30 cellular contexts compared by ENCODE assay signal in the genomic region with DNA sequence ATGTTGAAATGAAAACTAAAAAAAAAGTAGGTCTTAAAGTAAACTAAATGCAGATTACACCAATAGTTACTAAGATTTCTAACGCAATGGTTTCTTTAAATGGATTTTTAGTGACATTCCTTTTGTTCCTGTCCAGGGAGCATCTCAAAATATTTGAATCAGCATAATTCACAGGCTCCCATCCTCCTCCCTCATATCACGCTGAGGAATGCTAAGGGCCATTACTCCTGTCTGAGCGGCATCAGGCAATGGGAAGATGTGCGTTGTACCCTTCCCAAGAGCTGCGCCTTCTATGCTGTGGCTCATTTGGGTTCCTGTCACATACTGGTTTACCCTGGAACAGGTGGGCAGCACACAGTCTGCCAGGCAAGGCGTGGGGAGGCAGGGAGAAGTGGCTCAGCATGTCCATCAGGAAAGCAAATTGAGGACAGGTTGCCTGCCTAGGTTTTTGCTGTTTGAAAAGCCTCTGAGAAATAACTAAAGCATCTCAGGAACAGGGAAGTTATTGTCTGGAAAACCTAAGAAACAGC.
DNase-seq lines count a peak whose midpoint lies in the region; ATAC-seq, FAIRE-seq and TF ChIP-seq lines count a peak whose summit lies in the region.
"Had no signal": no experiment of that assay in that cellular context is flagged by ENCODE, and none has a peak within 500 bp of the region (broad histone marks: within the 10 kb centered on the region; RNA-seq: fewer than 3 reads in every experiment).

No MANE protein-coding gene starts in this region.

- H4K91ac ChIP-seq in trophoblast cell (ENCODE audit: low read depth, low read length), result peak overlapping the region; percentile 33

- no peak overlapping the region for H2AFZ ChIP-seq in HepG2 (ENCODE audit: low read length)
- no peak overlapping the region for H2AFZ ChIP-seq in trophoblast cell (ENCODE audit: insufficient read depth, low read length, poor library complexity)

- peak overlapping the region; percentile 5 for H3K4ac ChIP-seq in trophoblast cell (ENCODE audit: low read depth, low read length)

- DNase-seq in Caco-2 (no peak), HepG2 (ENCODE audit: low spot score) (no peak), trophoblast cell (peak in 1 of 2 donors; percentile 63), Right ventricle myocardium superior (no peak), SHP77 treated with DMSO at 0.1 percent for 48 hours (lab: John Stamatoyannopoulos, UW) (no peak)
- no peak for DNase-seq in activated CD4-positive, alpha-beta memory T cell treated with anti-CD3 and anti-CD28 coated beads for 36 hours
- DNase-seq in activated effector memory CD4-positive, alpha-beta T cell treated with Interleukin-2 at 50 U/mL for 16 hours, result no peak
- DNase-seq: 8988T; AML-193; CD4-positive, alpha-beta T cell; DMS53; GOT3; HFFc6; MM.1S; NCI-H1048; NCI-H1694; NCI-H226; NCI-H510A; NCI-H69; SIG-M5 had no signal

- over 99% methylated on average over 6 of the region's 6 CpGs for WGBS in HepG2 (ENCODE audit: low lambda C conversion rate)
- no CpG with 5 or more reads among the region's 6 CpGs for WGBS in trophoblast cell (ENCODE audit: extremely low coverage, insufficient coverage, insufficient read length)

- H4K8ac ChIP-seq in trophoblast cell (ENCODE audit: low read depth, low read length), result no peak overlapping the region

- H3K36me3 Mint-ChIP-seq in Caco-2 (ENCODE audit: insufficient read depth, unreplicated experiment), result peaks cover 71% of the 10 kb centered on the region
- no peaks in the 10 kb centered on the region for H3K36me3 Mint-ChIP-seq in activated CD4-positive, alpha-beta memory T cell treated with anti-CD3 and anti-CD28 coated beads for 36 hours

- peaks cover 32% of the 10 kb centered on the region for H3K79me1 ChIP-seq in trophoblast cell (ENCODE audit: low read length)

- in situ Hi-C loops in HepG2 (cut with HindIII; ENCODE audit: extremely low pct_ligation_motif_present, low pct_unique_long_range_greater_than_20kb), result no loop called here

- no peaks in the 10 kb centered on the region for H3K27me3 Mint-ChIP-seq in Caco-2 (ENCODE audit: insufficient read depth, unreplicated experiment)
- peaks cover 16% of the 10 kb centered on the region for H3K27me3 Mint-ChIP-seq in activated CD4-positive, alpha-beta memory T cell treated with anti-CD3 and anti-CD28 coated beads for 36 hours

- no peak for TF ChIP-seq RAD21 in HepG2 (CRISPR knock-in tag; IDR thresholded peaks at IDR 0.05)

- intact Hi-C loops in Caco-2 (cut with micrococcal nuclease; ENCODE audit: unreplicated experiment) (loop anchor here (1.0 to 2.0 kb wide), 2 partner anchors 18 to 87 kb away; no protein-coding TSS in a partner anchor), HepG2 (cut with micrococcal nuclease; ENCODE audit: unreplicated experiment) (loop anchor here (5.0 kb wide), 3 partner anchors 34 to 74 kb away; no protein-coding TSS in a partner anchor), Right ventricle myocardium superior (cut with DNase I) (no loop called here)
- intact Hi-C loops in activated CD4-positive, alpha-beta memory T cell treated with anti-CD3 and anti-CD28 coated beads for 36 hours (cut with micrococcal nuclease), result no loop called here

- no peak for TF ChIP-seq POLR2A in HepG2 (IDR thresholded peaks at IDR 0.05; ENCODE audit: insufficient read depth in 1 of 2, low read depth in 2 of 2, low read length in 2 of 2)

- POLR2A ChIA-PET in Caco-2 (lab: Charles Lee), result interaction anchor here (0.6 kb wide), 1 partner anchor 46 kb away, joined by 3 read pairs; no protein-coding TSS in a partner anchor
- POLR2A ChIA-PET in HepG2 (lab: Yijun Ruan, JAX), result no interaction called here
- POLR2A ChIA-PET in activated CD4-positive, alpha-beta memory T cell treated with anti-CD3 and anti-CD28 coated beads for 36 hours (lab: Charles Lee), result no interaction called here

- BruUV-seq in Caco-2 (replicated peaks; lab: Mats Ljungman, UMichigan), result no TSS peak
- no TSS peak for BruUV-seq in HepG2 (replicated peaks; lab: Mats Ljungman, UMichigan)

- H3K9me3 Mint-ChIP-seq in Caco-2 (ENCODE audit: unreplicated experiment), result no peaks in the 10 kb centered on the region
- H3K9me3 Mint-ChIP-seq in activated CD4-positive, alpha-beta memory T cell treated with anti-CD3 and anti-CD28 coated beads for 36 hours, result no peaks in the 10 kb centered on the region
- H3K9me3 Mint-ChIP-seq: CD4-positive, alpha-beta T cell; HFFc6 had no signal

- H3K4me2 ChIP-seq in HepG2 (ENCODE audit: low read depth, low read length), result no peak overlapping the region
- H3K4me2 ChIP-seq in trophoblast cell (ENCODE audit: low read length), result no peak overlapping the region
- H3K4me2 ChIP-seq: BLaER1 treated with 17β-estradiol and CSF1 and Interleukin-3, amounts not matched to agents 10 nM and 100 nM; KMS-11 had no signal

- H3K23ac ChIP-seq in trophoblast cell (ENCODE audit: low read length), result no peak overlapping the region

- H2AK5ac ChIP-seq in trophoblast cell (ENCODE audit: low read length), result peak overlapping the region; percentile 85

- H3K4me3 Mint-ChIP-seq in Caco-2 (ENCODE audit: unreplicated experiment), result no peak overlapping the region
- H3K4me3 Mint-ChIP-seq in activated CD4-positive, alpha-beta memory T cell treated with anti-CD3 and anti-CD28 coated beads for 36 hours, result no peak overlapping the region
- H3K4me3 Mint-ChIP-seq: CD4-positive, alpha-beta T cell; HFFc6 had no signal

- H2BK12ac ChIP-seq in trophoblast cell (ENCODE audit: low read length), result peak overlapping the region; percentile 4

- H3K9ac ChIP-seq in HepG2 (ENCODE audit: insufficient read depth, low read depth, low read length) (no peak overlapping the region), trophoblast cell (ENCODE audit: low read length) (no peak overlapping the region)
- H3K9ac ChIP-seq: BLaER1 treated with 17β-estradiol and CSF1 and Interleukin-3, amounts not matched to agents 10 nM and 100 nM; KMS-11 had no signal

- H3K27ac ChIP-seq in HepG2 (ENCODE audit: extremely low read length, insufficient read depth, low read length) (no peak overlapping the region), trophoblast cell (ENCODE audit: low read depth, low read length) (peak overlapping the region; percentile 48)
- H3K27ac ChIP-seq: BLaER1 treated with 17β-estradiol and CSF1 and Interleukin-3, amounts not matched to agents 10 nM and 100 nM; KMS-11; RWPE1; SK-N-MC had no signal

- CTCF ChIA-PET in Caco-2 (lab: Charles Lee), result interaction anchor here (0.7 to 1.1 kb wide), 5 partner anchors 9 to 86 kb away, joined by 3 to 5 read pairs (median 4); no protein-coding TSS in a partner anchor
- CTCF ChIA-PET in HepG2 (lab: Yijun Ruan, JAX; ENCODE audit: low intra/inter-chr PET ratio, low total read pairs), result no interaction called here
- CTCF ChIA-PET in activated CD4-positive, alpha-beta memory T cell treated with anti-CD3 and anti-CD28 coated beads for 36 hours (lab: Charles Lee), result no interaction called here

- H3K4me1 Mint-ChIP-seq in Caco-2 (ENCODE audit: low read depth, unreplicated experiment), result peaks cover 66% of the 10 kb centered on the region
- peaks cover 8% of the 10 kb centered on the region for H3K4me1 Mint-ChIP-seq in activated CD4-positive, alpha-beta memory T cell treated with anti-CD3 and anti-CD28 coated beads for 36 hours (ENCODE audit: low read depth)

- no peaks in the 10 kb centered on the region for H4K20me1 ChIP-seq in HepG2 (ENCODE audit: insufficient read depth, low read length)
- H4K20me1 ChIP-seq: BLaER1 treated with 17β-estradiol and CSF1 and Interleukin-3, amounts not matched to agents 10 nM and 100 nM had no signal

- H3K4me3 ChIP-seq in Caco-2 (ENCODE audit: low read depth, low read length) (no peak overlapping the region), HepG2 (replicated peaks in 1 of 3; ENCODE audit: insufficient read depth in 1 of 3, low read depth in 2 of 3, low read length in 3 of 3) (no peak overlapping the region), trophoblast cell (ENCODE audit: low read depth, low read length) (peak overlapping the region; percentile 42)
- H3K4me3 ChIP-seq: BLaER1 treated with 17β-estradiol and CSF1 and Interleukin-3, amounts not matched to agents 10 nM and 100 nM; GM12878; HAP-1; SK-N-MC had no signal

- H2BK120ac ChIP-seq in trophoblast cell (ENCODE audit: insufficient read depth, low read length, poor library complexity), result no peak overlapping the region

- TF ChIP-seq EP300 in HepG2 (IDR thresholded peaks at IDR 0.05; ENCODE audit: low read depth in 2 of 2, low read length in 2 of 2), result no peak
- TF ChIP-seq EP300 in HepG2 (CRISPR knock-in tag; IDR thresholded peaks at IDR 0.05; ENCODE audit: borderline replicate concordance), result no peak

- peak overlapping the region; percentile 10 for H2BK5ac ChIP-seq in trophoblast cell (ENCODE audit: low read depth, low read length, poor library complexity)

- H3K4me1 ChIP-seq in Caco-2 (peaks cover 85% of the 10 kb centered on the region), HepG2 (ENCODE audit: insufficient read depth, low read length) (peaks cover 63% of the 10 kb centered on the region), trophoblast cell (ENCODE audit: control insufficient read depth in 1 of 2, insufficient read depth in 2 of 2, low read length in 2 of 2) (peaks cover 43 to 47% of the 10 kb centered on the region in 2 experiments)
- H3K4me1 ChIP-seq: HAP-1 had no signal

- H3K27me3 ChIP-seq in Caco-2 (replicated peaks; ENCODE audit: control insufficient read depth, insufficient read depth, low read length) (no peaks in the 10 kb centered on the region), HepG2 (ENCODE audit: control insufficient read depth in 1 of 2, insufficient read depth in 2 of 2, low read length in 2 of 2) (no peaks in the 10 kb centered on the region), trophoblast cell (ENCODE audit: insufficient read depth, low read length) (no peaks in the 10 kb centered on the region)
- H3K27me3 ChIP-seq: BLaER1 treated with 17β-estradiol and CSF1 and Interleukin-3, amounts not matched to agents 10 nM and 100 nM had no signal

- peak overlapping the region; percentile 79 for H3K18ac ChIP-seq in trophoblast cell (ENCODE audit: low read length)

- FAIRE-seq in HepG2 (lab: Jason Lieb, UNC), result no peak
- FAIRE-seq: G401.6, GM12878, HTR-8/SVneo had no signal

- H3K9me3 ChIP-seq in Caco-2, result no peaks in the 10 kb centered on the region
- no peaks in the 10 kb centered on the region for H3K9me3 ChIP-seq in HepG2 (ENCODE audit: low read length)
- H3K9me3 ChIP-seq in trophoblast cell (ENCODE audit: insufficient read depth, low read depth, low read length), result no peaks in the 10 kb centered on the region
- H3K9me3 ChIP-seq: BLaER1 treated with 17β-estradiol and CSF1 and Interleukin-3, amounts not matched to agents 10 nM and 100 nM; HAP-1 had no signal

- H3K79me2 ChIP-seq in HepG2 (ENCODE audit: insufficient read depth, low read length), result peaks cover 41% of the 10 kb centered on the region
- H3K79me2 ChIP-seq in trophoblast cell (ENCODE audit: control insufficient read depth, insufficient read depth, low read length, poor library complexity), result peaks cover 15% of the 10 kb centered on the region

- ATAC-seq in esophagus mucosa (peak; percentile 36), HepG2 (no peak), Right ventricle myocardium superior (ENCODE audit: poor library complexity) (no peak)
- ATAC-seq: GM12878, Panc1 had no signal

- H3K36me3 ChIP-seq in Caco-2 (ENCODE audit: control insufficient read depth, insufficient read depth, low read length) (no peaks in the 10 kb centered on the region), HepG2 (replicated peaks in 1 of 2; ENCODE audit: control insufficient read depth in 1 of 2, insufficient read depth in 2 of 2, low read length in 2 of 2) (peaks cover 20 to 65% of the 10 kb centered on the region in 2 experiments), trophoblast cell (ENCODE audit: control insufficient read depth in 1 of 2, insufficient read depth in 2 of 2, low read length in 2 of 2) (peaks cover 18 to 29% of the 10 kb centered on the region in 2 experiments)
- H3K36me3 ChIP-seq: BLaER1 treated with 17β-estradiol and CSF1 and Interleukin-3, amounts not matched to agents 10 nM and 100 nM; HAP-1 had no signal

- H3K14ac ChIP-seq in trophoblast cell (ENCODE audit: low read length), result peak overlapping the region; percentile 5

- peak overlapping the region; percentile 61 for H3K27ac Mint-ChIP-seq in Caco-2 (ENCODE audit: unreplicated experiment)
- H3K27ac Mint-ChIP-seq in activated CD4-positive, alpha-beta memory T cell treated with anti-CD3 and anti-CD28 coated beads for 36 hours, result no peak overlapping the region
- H3K27ac Mint-ChIP-seq: CD4-positive, alpha-beta T cell; HFFc6 had no signal

- H4K12ac ChIP-seq in trophoblast cell (ENCODE audit: low read depth, low read length), result no peak overlapping the region

- TF ChIP-seq CTCF in Caco-2 (IDR thresholded peaks at IDR 0.05; ENCODE audit: insufficient read depth in 1 of 2, low read depth in 1 of 2, low read length in 1 of 2, severe bottlenecking in 1 of 2, unreplicated experiment in 1 of 2), result no peak
- TF ChIP-seq CTCF in HepG2 (CRISPR knock-in tag; IDR thresholded peaks at IDR 0.05), result no peak

Comparison
In these comparisons a context has a peak if more than half of its experiments do, and no peak if none do; other contexts are left out.
1. intact Hi-C loops: an anchor here in Caco-2 (1.0 to 2.0 kb wide) and HepG2 (5.0 kb wide); none called in activated CD4-positive, alpha-beta memory T cell treated with anti-CD3 and anti-CD28 coated beads for 36 hours and Right ventricle myocardium superior.